In the genomic region with DNA sequence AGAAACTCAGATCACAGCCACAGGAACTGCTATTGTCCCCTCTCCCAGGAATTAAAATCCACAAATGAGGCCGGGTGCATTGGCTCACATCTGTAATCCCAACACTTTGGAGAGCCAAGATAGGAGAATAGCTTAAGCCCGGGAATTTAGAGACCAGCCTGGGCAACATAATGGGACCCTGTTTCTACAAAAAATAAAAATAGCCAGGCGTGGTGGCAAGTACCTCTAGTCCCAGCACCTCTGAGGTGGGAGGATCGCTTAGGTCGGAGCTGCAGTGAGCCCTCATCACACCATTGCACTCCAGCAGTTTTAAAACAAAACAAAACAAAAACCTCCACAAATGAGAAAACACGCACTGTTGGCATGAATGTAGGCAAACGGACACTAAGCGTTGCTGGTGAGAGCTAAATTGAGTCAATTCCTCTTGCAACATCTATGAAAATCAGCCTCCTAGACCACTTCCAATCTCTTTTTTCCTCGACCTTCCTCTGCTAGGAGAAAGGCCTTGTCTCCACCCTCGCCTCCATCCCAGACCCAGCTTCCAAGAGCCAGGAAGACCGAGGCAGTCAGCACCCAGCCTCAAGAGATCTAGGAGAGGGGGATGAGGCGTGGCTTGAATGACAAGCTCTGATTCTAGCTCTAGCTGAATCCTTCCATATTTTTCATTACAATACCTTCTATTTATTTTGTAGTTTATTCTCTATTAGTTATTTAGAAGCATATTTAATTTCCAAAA, we compare ENCODE assay signal across 19 cellular contexts. TPM values are rescaled to one million over a fixed set of nuclear protein-coding genes. Genes with fewer than 3 reads are reported as not detected.
A peak's percentile ranks its signal among the peaks of the same experiment; 100 is the strongest.
DNase-seq lines count a peak whose midpoint lies in the region; ATAC-seq and TF ChIP-seq lines count a peak whose summit lies in the region.
"Had no signal": no experiment of that assay in that cellular context is flagged by ENCODE, and none has a peak within 500 bp of the region (broad histone marks: within the 10 kb centered on the region; RNA-seq: fewer than 3 reads in every experiment).

No MANE protein-coding gene starts in this region.

- H3K36me3 ChIP-seq in neural progenitor cell = no peaks in the 10 kb centered on the region

- ATAC-seq in GM18511 (IDR thresholded peaks at IDR 0.05; ENCODE audit: unreplicated experiment) (peak; percentile 24), HG03354 (IDR thresholded peaks at IDR 0.05; ENCODE audit: poor library complexity, severe bottlenecking, unreplicated experiment) (peak; percentile 5), GM18861 (IDR thresholded peaks at IDR 0.05; ENCODE audit: unreplicated experiment) (no peak)
- no peak for ATAC-seq in central memory CD8-positive, alpha-beta T cell (replicated peaks; ENCODE audit: extremely low read depth, poor library complexity, severe bottlenecking)
- ATAC-seq: psoas muscle had no signal

- H3K9me3 Mint-ChIP-seq in central memory CD8-positive, alpha-beta T cell = no peaks in the 10 kb centered on the region
- H3K9me3 Mint-ChIP-seq in neural progenitor cell = peaks cover 8% of the 10 kb centered on the region
- H3K9me3 Mint-ChIP-seq: activated CD4-positive, alpha-beta T cell treated with anti-CD3 and anti-CD28 coated beads, Interleukin-2, amount 10 ng/mL, durations not matched to agents 24 days and 14 days; activated T-cell treated with anti-CD3 and anti-CD28 coated beads, Interleukin-2, amount 50 U/mL, for 4 hours had no signal

- H3F3A ChIP-seq in neural progenitor cell (ENCODE audit: low read depth) = peaks cover 11% of the 10 kb centered on the region

- H3K9me3 ChIP-seq in neural progenitor cell (ENCODE audit: low read depth) = no peaks in the 10 kb centered on the region
- H3K9me3 ChIP-seq: psoas muscle had no signal

- TF ChIP-seq CTCF in neural progenitor cell (IDR thresholded peaks at IDR 0.05) = no peak

- no peaks in the 10 kb centered on the region for H3K4me1 ChIP-seq in neural progenitor cell
- H3K4me1 ChIP-seq: Caco-2, psoas muscle had no signal

- DNase-seq in central memory CD8-positive, alpha-beta T cell (ENCODE audit: low spot score in 2 of 2) = no peak
- DNase-seq in neural progenitor cell (ENCODE audit: low spot score) (no peak), hypothalamus (lab: John Stamatoyannopoulos, UW) (no peak), NCI-H226 (no peak), HUDEP-2 (lab: John Stamatoyannopoulos, UW; ENCODE audit: unreplicated experiment in 76 of 76) (no peak)
- DNase-seq: activated T-cell treated with anti-CD3 and anti-CD28 coated beads, Interleukin-2, amount 50 U/mL, for 4 hours; Caco-2; MV-4-11; psoas muscle had no signal

- H3K9ac ChIP-seq in neural progenitor cell = no peak overlapping the region

- no peaks in the 10 kb centered on the region for H3K79me2 ChIP-seq in neural progenitor cell (ENCODE audit: low read depth)

- H3K27me3 Mint-ChIP-seq in central memory CD8-positive, alpha-beta T cell = peaks cover 89% of the 10 kb centered on the region
- peaks cover 28% of the 10 kb centered on the region for H3K27me3 Mint-ChIP-seq in neural progenitor cell (ENCODE audit: insufficient read depth, low read depth)

- H2AFZ ChIP-seq in neural progenitor cell (replicated peaks) = peak overlapping the region; percentile 3

- no peak overlapping the region for H3K4me3 Mint-ChIP-seq in central memory CD8-positive, alpha-beta T cell
- H3K4me3 Mint-ChIP-seq in neural progenitor cell = peak overlapping the region; percentile 91
- H3K4me3 Mint-ChIP-seq: activated CD4-positive, alpha-beta T cell treated with anti-CD3 and anti-CD28 coated beads, Interleukin-2, amount 10 ng/mL, durations not matched to agents 24 days and 14 days; activated T-cell treated with anti-CD3 and anti-CD28 coated beads, Interleukin-2, amount 50 U/mL, for 4 hours had no signal

- peak overlapping the region; percentile 72 for H3K27ac Mint-ChIP-seq in central memory CD8-positive, alpha-beta T cell (ENCODE audit: low read depth)
- H3K27ac Mint-ChIP-seq in neural progenitor cell = peak overlapping the region; percentile 97
- H3K27ac Mint-ChIP-seq: activated CD4-positive, alpha-beta T cell treated with anti-CD3 and anti-CD28 coated beads, Interleukin-2, amount 10 ng/mL, durations not matched to agents 24 days and 14 days; activated naive CD8-positive, alpha-beta T cell had no signal

- peaks cover 6% of the 10 kb centered on the region for H4K20me1 ChIP-seq in neural progenitor cell (ENCODE audit: low read depth)

- H3K4me3 ChIP-seq in neural progenitor cell = peak overlapping the region; percentile 84
- H3K4me3 ChIP-seq: psoas muscle had no signal

- H3K36me3 Mint-ChIP-seq in central memory CD8-positive, alpha-beta T cell (ENCODE audit: insufficient read depth) = peaks cover 4% of the 10 kb centered on the region
- H3K36me3 Mint-ChIP-seq in neural progenitor cell = peaks cover 2% of the 10 kb centered on the region
- H3K36me3 Mint-ChIP-seq: activated naive CD8-positive, alpha-beta T cell had no signal

- no peak overlapping the region for H3K27ac ChIP-seq in neural progenitor cell
- H3K27ac ChIP-seq: psoas muscle had no signal

- H3K4me1 Mint-ChIP-seq in central memory CD8-positive, alpha-beta T cell = peaks cover 10% of the 10 kb centered on the region
- H3K4me1 Mint-ChIP-seq in neural progenitor cell = peaks cover 11% of the 10 kb centered on the region

- H3K27me3 ChIP-seq in neural progenitor cell = peaks cover 55% of the 10 kb centered on the region

- peak overlapping the region; percentile 89 for H3K4me2 ChIP-seq in neural progenitor cell

RNA-seq across cellular contexts. Expression of a gene that starts 14.8 kb away (rescaled TPM):
- not detected in 2 replicates for total RNA-seq in neural progenitor cell (ENCODE audit: low replicate concordance)
- total RNA-seq: activated CD4-positive, alpha-beta T cell treated with anti-CD3 and anti-CD28 coated beads, Interleukin-2, amount 10 ng/mL, durations not matched to agents 24 days and 14 days; activated T-cell treated with anti-CD3 and anti-CD28 coated beads, Interleukin-2, amount 50 U/mL, for 4 hours; bronchial epithelial cell; Caco-2; dermis microvascular lymphatic vessel endothelial cell; esophagus mucosa; liver; psoas muscle; SK-MEL-5 had no signal

RNA-seq across cellular contexts. Expression of a gene that starts 35.0 kb away (rescaled TPM):
- 13.8 and 18.2 TPM in 2 replicates for total RNA-seq in neural progenitor cell (ENCODE audit: low replicate concordance)

Comparison
In these comparisons a context has a peak if more than half of its experiments do, and no peak if none do; other contexts are left out.
1. ATAC-seq: peak in GM18511 (single experiment) and HG03354 (single experiment); none in central memory CD8-positive, alpha-beta T cell (single experiment) and GM18861 (single experiment).